ENCODE assay signal across 17 cellular contexts in the genomic region with DNA sequence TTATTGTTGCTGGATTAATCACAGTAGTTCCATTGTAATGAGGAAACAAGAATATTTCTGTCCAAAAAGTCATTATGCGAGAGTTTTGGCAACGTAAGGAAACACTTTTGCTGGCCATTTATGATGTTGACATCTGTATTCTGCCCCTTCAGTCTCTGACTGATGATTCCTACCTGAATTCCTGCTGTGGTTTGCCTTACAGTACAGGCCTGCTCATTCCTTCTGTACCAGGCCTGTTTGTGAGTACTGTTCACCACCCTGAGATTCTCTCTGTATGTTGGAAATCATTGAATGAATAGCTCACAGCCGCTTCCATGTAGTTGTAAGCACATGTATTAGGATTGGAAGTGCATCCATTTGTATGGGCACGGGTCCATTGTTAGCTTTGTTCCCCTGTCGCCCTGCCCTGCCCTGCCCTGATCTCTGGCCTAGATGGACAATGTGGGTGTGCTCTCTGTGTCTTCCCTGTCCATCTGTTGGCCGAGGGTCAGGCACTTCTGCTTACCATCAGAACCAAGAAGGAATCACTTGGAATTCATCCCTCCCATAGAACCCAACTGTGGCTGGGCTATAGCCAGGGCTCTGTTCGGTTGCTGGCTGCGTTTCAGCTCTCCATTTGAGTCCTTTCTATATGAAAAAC. TPM values are rescaled to one million over a fixed set of nuclear protein-coding genes. Genes with fewer than 3 reads are reported as not detected.
DNase-seq lines count a peak whose midpoint lies in the region; ATAC-seq and TF ChIP-seq lines count a peak whose summit lies in the region.
"Had no signal": no experiment of that assay in that cellular context is flagged by ENCODE, and none has a peak within 500 bp of the region (broad histone marks: within the 10 kb centered on the region; RNA-seq: fewer than 3 reads in every experiment).

No MANE protein-coding gene starts in this region.

- H3K4me1 Mint-ChIP-seq in HFFc6 (ENCODE audit: low read depth), result peaks cover 62% of the 10 kb centered on the region
- H3K4me1 Mint-ChIP-seq in stimulated activated effector memory CD8-positive, alpha-beta T cell treated with anti-CD3 and anti-CD28 coated beads, Interleukin-12 subunit alpha, Interleukin-12 subunit beta, amount 100 ng/mL, for 72 hours, result peaks cover 48% of the 10 kb centered on the region

- H3K4me3 Mint-ChIP-seq in HFFc6, result peak overlapping the region; percentile 60
- H3K4me3 Mint-ChIP-seq in stimulated activated effector memory CD8-positive, alpha-beta T cell treated with anti-CD3 and anti-CD28 coated beads, Interleukin-12 subunit alpha, Interleukin-12 subunit beta, amount 100 ng/mL, for 72 hours, result peak overlapping the region; percentile 46
- H3K4me3 Mint-ChIP-seq: naive B cell had no signal

- no peaks in the 10 kb centered on the region for H3K27me3 Mint-ChIP-seq in HFFc6 (ENCODE audit: insufficient read depth)
- H3K27me3 Mint-ChIP-seq: naive B cell had no signal

- H3K36me3 Mint-ChIP-seq in HFFc6 (ENCODE audit: low read depth), result peaks cover 5% of the 10 kb centered on the region; the same call in 1 of the 2 replicates
- peaks cover 5% of the 10 kb centered on the region for H3K36me3 Mint-ChIP-seq in stimulated activated effector memory CD8-positive, alpha-beta T cell treated with anti-CD3 and anti-CD28 coated beads, Interleukin-12 subunit alpha, Interleukin-12 subunit beta, amount 100 ng/mL, for 72 hours
- H3K36me3 Mint-ChIP-seq in activated naive CD4-positive, alpha-beta T cell treated with anti-CD3 and anti-CD28 coated beads, Interleukin-2, amount 50 U/mL, for 72 hours, result peaks cover 0 to 4% of the 10 kb centered on the region in 2 donors

- no peak for DNase-seq in HFFc6
- peak; percentile 54 for DNase-seq in amniotic epithelial cell (ENCODE audit: low read depth)
- peak in 37 of 42 donors; percentile 7 to 85 (median 50) for DNase-seq in head of caudate nucleus
- DNase-seq in stimulated activated effector memory CD8-positive, alpha-beta T cell treated with anti-CD3 and anti-CD28 coated beads, Interleukin-12 subunit alpha, Interleukin-12 subunit beta, amount 100 ng/mL, for 72 hours (ENCODE audit: low spot score in 2 of 2), result no peak
- no peak for DNase-seq in NCI-H226
- no peak for DNase-seq in activated naive CD4-positive, alpha-beta T cell treated with anti-CD3 and anti-CD28 coated beads, Interleukin-2, amount 50 U/mL, for 72 hours (ENCODE audit: low spot score in 2 of 2)
- DNase-seq in ureter (ENCODE audit: low spot score), result no peak
- DNase-seq: activated CD8-positive, alpha-beta memory T cell treated with anti-CD3 and anti-CD28 coated beads, Interleukin-2, amount 50 U/mL, for 48 hours; Calu3; cortex of kidney; heart right ventricle; naive B cell; NCI-H526; stimulated activated CD4-positive, alpha-beta T cell treated with anti-CD3 and anti-CD28 coated beads, Interleukin-2, amount 100 ng/mL, for 48 hours; SW 1271; upper lobe of left lung had no signal

- peak overlapping the region; percentile 88 for H3K27ac Mint-ChIP-seq in HFFc6
- peak overlapping the region; percentile 78 for H3K27ac Mint-ChIP-seq in stimulated activated effector memory CD8-positive, alpha-beta T cell treated with anti-CD3 and anti-CD28 coated beads, Interleukin-12 subunit alpha, Interleukin-12 subunit beta, amount 100 ng/mL, for 72 hours
- peak overlapping the region in 1 of 2 donors; percentile 40 for H3K27ac Mint-ChIP-seq in activated naive CD4-positive, alpha-beta T cell treated with anti-CD3 and anti-CD28 coated beads, Interleukin-2, amount 50 U/mL, for 72 hours

- ATAC-seq in stimulated activated effector memory CD8-positive, alpha-beta T cell treated with anti-CD3 and anti-CD28 coated beads, Interleukin-12 subunit alpha, Interleukin-12 subunit beta, amount 100 ng/mL, for 72 hours, result no peak
- no peak for ATAC-seq in activated naive CD4-positive, alpha-beta T cell treated with anti-CD3 and anti-CD28 coated beads, Interleukin-2, amount 50 U/mL, for 72 hours
- no peak for ATAC-seq in GM21515 (IDR thresholded peaks at IDR 0.05; ENCODE audit: unreplicated experiment)

- intact Hi-C loops in head of caudate nucleus (cut with DNase I), result loop anchor here (10.0 kb wide), 1 partner anchor 51 kb away; no protein-coding TSS in a partner anchor

- no peak for TF ChIP-seq CTCF in HFFc6 (IDR thresholded peaks at IDR 0.05)

- no peaks in the 10 kb centered on the region for H3K9me3 Mint-ChIP-seq in HFFc6
- no peaks in the 10 kb centered on the region for H3K9me3 Mint-ChIP-seq in stimulated activated effector memory CD8-positive, alpha-beta T cell treated with anti-CD3 and anti-CD28 coated beads, Interleukin-12 subunit alpha, Interleukin-12 subunit beta, amount 100 ng/mL, for 72 hours
- H3K9me3 Mint-ChIP-seq in activated naive CD4-positive, alpha-beta T cell treated with anti-CD3 and anti-CD28 coated beads, Interleukin-2, amount 50 U/mL, for 72 hours, result no peaks in the 10 kb centered on the region
- H3K9me3 Mint-ChIP-seq: naive B cell had no signal

RNA-seq across cellular contexts. Expression of gene TULP4, which starts 26.8 kb away (rescaled TPM):
- 10 to 100 TPM; 48.4 to 55.2 (median 51.8) TPM for total RNA-seq in HFFc6 (2021; fragmentation: NEBNext Ultra II Directional; extraction: Animal tissue kit (Norgen Biotek cat#: 25700))
- total RNA-seq in activated naive CD4-positive, alpha-beta T cell treated with anti-CD3 and anti-CD28 coated beads, Interleukin-2, amount 50 U/mL, for 72 hours, result 10 to 100 TPM; 20.5 to 27.4 TPM
- total RNA-seq in ureter, result 119 TPM

Comparison
In these comparisons a context has a peak if more than half of its experiments do, and no peak if none do; other contexts are left out.
1. DNase-seq: peak in amniotic epithelial cell (single experiment) and head of caudate nucleus (37 of 42); none in HFFc6 (single experiment), stimulated activated effector memory CD8-positive, alpha-beta T cell treated with anti-CD3 and anti-CD28 coated beads, Interleukin-12 subunit alpha, Interleukin-12 subunit beta, amount 100 ng/mL, for 72 hours (0 of 2), NCI-H226 (single experiment), activated naive CD4-positive, alpha-beta T cell treated with anti-CD3 and anti-CD28 coated beads, Interleukin-2, amount 50 U/mL, for 72 hours (0 of 2) and ureter (single experiment).